21 cellular contexts compared by ENCODE assay signal in genomic region chr11:73230931-73231330, GRCh38. TPM values are rescaled to one million over a fixed set of nuclear protein-coding genes. Genes with fewer than 3 reads are reported as not detected.
A peak's percentile ranks its signal among the peaks of the same experiment; 100 is the strongest.
DNase-seq lines count a peak whose midpoint lies in the region; ATAC-seq and TF ChIP-seq lines count a peak whose summit lies in the region.
"Had no signal": no experiment of that assay in that cellular context is flagged by ENCODE, and none has a peak within 500 bp of the region (broad histone marks: within the 10 kb centered on the region; RNA-seq: fewer than 3 reads in every experiment).

No MANE protein-coding gene starts in this region.

- no peak for ATAC-seq in natural killer cell treated with Interleukin-12 subunit alpha and Interleukin-12 subunit beta and Interleukin-15 and Interleukin-18, amount 100 ng/mL, for 72 hours
- no peak for ATAC-seq in natural killer cell
- no peak for ATAC-seq in WTC11
- no peak for ATAC-seq in upper lobe of right lung
- no peak for ATAC-seq in GM19035 (IDR thresholded peaks at IDR 0.05; ENCODE audit: unreplicated experiment)
- ATAC-seq in GM21717 (IDR thresholded peaks at IDR 0.05; ENCODE audit: unreplicated experiment), result no peak
- ATAC-seq: HCT116, Panc1 had no signal

- intact Hi-C loops in natural killer cell (cut with micrococcal nuclease), result no loop called here
- intact Hi-C loops in upper lobe of right lung (cut with DNase I), result loop anchor here (10.0 kb wide), 1 partner anchor 46 kb away; no protein-coding TSS in a partner anchor

- CTCF ChIA-PET in WTC11 (lab: Charles Lee), result interaction anchor here (0.6 to 1.3 kb wide), 2 partner anchors 12 to 59 kb away, joined by 4 read pairs; no protein-coding TSS in a partner anchor

- no peaks in the 10 kb centered on the region for H3K36me3 Mint-ChIP-seq in natural killer cell treated with Interleukin-12 subunit alpha and Interleukin-12 subunit beta and Interleukin-15 and Interleukin-18, amount 100 ng/mL, for 72 hours
- H3K36me3 Mint-ChIP-seq in natural killer cell (no peaks in the 10 kb centered on the region), WTC11 (no peaks in the 10 kb centered on the region), nephron progenitor cell (ENCODE audit: low read depth) (no peaks in the 10 kb centered on the region)

- H3K27ac ChIP-seq in upper lobe of right lung, result no peak overlapping the region
- H3K27ac ChIP-seq: GM23248, HL-60 had no signal

- no peak overlapping the region for H3K4me3 Mint-ChIP-seq in natural killer cell treated with Interleukin-12 subunit alpha and Interleukin-12 subunit beta and Interleukin-15 and Interleukin-18, amount 100 ng/mL, for 72 hours
- no peak overlapping the region for H3K4me3 Mint-ChIP-seq in natural killer cell
- H3K4me3 Mint-ChIP-seq in WTC11, result no peak overlapping the region
- no peak overlapping the region for H3K4me3 Mint-ChIP-seq in nephron progenitor cell
- H3K4me3 Mint-ChIP-seq: CD4-positive, alpha-beta T cell had no signal

- H3K4me3 ChIP-seq in upper lobe of right lung (no peak overlapping the region), HAP-1 (no peak overlapping the region)
- H3K4me3 ChIP-seq: GM23248 had no signal

- H3K9me3 Mint-ChIP-seq in natural killer cell treated with Interleukin-12 subunit alpha and Interleukin-12 subunit beta and Interleukin-15 and Interleukin-18, amount 100 ng/mL, for 72 hours, result no peaks in the 10 kb centered on the region
- no peaks in the 10 kb centered on the region for H3K9me3 Mint-ChIP-seq in natural killer cell
- no peaks in the 10 kb centered on the region for H3K9me3 Mint-ChIP-seq in WTC11
- H3K9me3 Mint-ChIP-seq in nephron progenitor cell, result no peaks in the 10 kb centered on the region
- H3K9me3 Mint-ChIP-seq: CD4-positive, alpha-beta T cell had no signal

- H3K27me3 Mint-ChIP-seq in natural killer cell treated with Interleukin-12 subunit alpha and Interleukin-12 subunit beta and Interleukin-15 and Interleukin-18, amount 100 ng/mL, for 72 hours, result no peaks in the 10 kb centered on the region
- H3K27me3 Mint-ChIP-seq in natural killer cell (ENCODE audit: low read depth in 2 of 2) (no peaks in the 10 kb centered on the region), WTC11 (ENCODE audit: low read depth) (no peaks in the 10 kb centered on the region; the same call in 1 of the 2 replicates), nephron progenitor cell (ENCODE audit: low read depth, poor library complexity) (peaks cover 20% of the 10 kb centered on the region)
- H3K27me3 Mint-ChIP-seq: CD4-positive, alpha-beta T cell had no signal

- H3K27me3 ChIP-seq in upper lobe of right lung, result no peaks in the 10 kb centered on the region
- H3K27me3 ChIP-seq in HAP-1 (ENCODE audit: low read depth), result no peaks in the 10 kb centered on the region
- H3K27me3 ChIP-seq: BE2C had no signal

- H3K36me3 ChIP-seq in upper lobe of right lung (no peaks in the 10 kb centered on the region), HAP-1 (replicated peaks) (no peaks in the 10 kb centered on the region)
- H3K36me3 ChIP-seq: BE2C had no signal

- no peak overlapping the region for H3K27ac Mint-ChIP-seq in natural killer cell treated with Interleukin-12 subunit alpha and Interleukin-12 subunit beta and Interleukin-15 and Interleukin-18, amount 100 ng/mL, for 72 hours
- H3K27ac Mint-ChIP-seq in natural killer cell (no peak overlapping the region), WTC11 (no peak overlapping the region), nephron progenitor cell (no peak overlapping the region)
- H3K27ac Mint-ChIP-seq: CD4-positive, alpha-beta T cell had no signal

- POLR2A ChIA-PET in WTC11 (lab: Charles Lee), result no interaction called here

- no peaks in the 10 kb centered on the region for H3K4me1 Mint-ChIP-seq in natural killer cell treated with Interleukin-12 subunit alpha and Interleukin-12 subunit beta and Interleukin-15 and Interleukin-18, amount 100 ng/mL, for 72 hours (ENCODE audit: low read depth in 2 of 2)
- H3K4me1 Mint-ChIP-seq in natural killer cell (no peaks in the 10 kb centered on the region), WTC11 (peaks cover 27% of the 10 kb centered on the region), nephron progenitor cell (peaks cover 24% of the 10 kb centered on the region)

- in situ Hi-C loops in HAP-1 (cut with MboI; ENCODE audit: low sequenced_read_pairs), result no loop called here

- TF ChIP-seq CTCF in natural killer cell (IDR thresholded peaks at IDR 0.05) (no peak), WTC11 (IDR thresholded peaks at IDR 0.05) (no peak), nephron progenitor cell (IDR thresholded peaks at IDR 0.05) (no peak), upper lobe of right lung (IDR thresholded peaks at IDR 0.05) (no peak)

- H3K9me3 ChIP-seq in upper lobe of right lung (no peaks in the 10 kb centered on the region), HAP-1 (no peaks in the 10 kb centered on the region)
- H3K9me3 ChIP-seq: BE2C had no signal

- peak; percentile 37 for DNase-seq in natural killer cell treated with Interleukin-12 subunit alpha and Interleukin-12 subunit beta and Interleukin-15 and Interleukin-18, amount 100 ng/mL, for 72 hours (ENCODE audit: low spot score)
- DNase-seq in natural killer cell, result no peak
- DNase-seq in WTC11 (ENCODE audit: low spot score), result peak; percentile 4
- DNase-seq in nephron progenitor cell, result peak; percentile 0
- DNase-seq in upper lobe of right lung, result peak; percentile 44
- no peak for DNase-seq in HAP-1 (ENCODE audit: low spot score in 2 of 2)
- DNase-seq: BE2C; Calu3; CD4-positive, alpha-beta T cell; DMS79; GM23248; NCI-H1105; NCI-H187; NCI-H774; Right ventricle myocardium superior had no signal

- H3K4me1 ChIP-seq in upper lobe of right lung (peaks cover 4% of the 10 kb centered on the region), HAP-1 (no peaks in the 10 kb centered on the region)
- H3K4me1 ChIP-seq: BE2C had no signal

TF ChIP-seq in WTC11, 78 proteins besides CTCF, POLR2A, EP300 and RAD21:
- TF ChIP-seq ZNF396 (CRISPR knock-in tag; IDR thresholded peaks at IDR 0.05; ENCODE audit: borderline replicate concordance) (no peak), TP53 (CRISPR knock-in tag; IDR thresholded peaks at IDR 0.05) (no peak), IRF2 (CRISPR knock-in tag; IDR thresholded peaks at IDR 0.05; ENCODE audit: borderline replicate concordance, low read depth) (no peak), ETV6 (CRISPR knock-in tag; IDR thresholded peaks at IDR 0.05) (no peak), FOXP1 (CRISPR knock-in tag; IDR thresholded peaks at IDR 0.05; ENCODE audit: borderline replicate concordance) (no peak), EMX1 (CRISPR knock-in tag; IDR thresholded peaks at IDR 0.05) (no peak), AR (CRISPR knock-in tag; IDR thresholded peaks at IDR 0.05) (no peak), TEAD1 (CRISPR knock-in tag; IDR thresholded peaks at IDR 0.05) (no peak)

RNA-seq across cellular contexts. Expression of gene P2RY2, which starts 12.8 kb away (rescaled TPM):
- total RNA-seq in natural killer cell treated with Interleukin-12 subunit alpha and Interleukin-12 subunit beta and Interleukin-15 and Interleukin-18, amount 100 ng/mL, for 72 hours, result under 1 TPM in 1 of 2 donors, not detected in 1; 0.20 TPM
- total RNA-seq in natural killer cell (1 to 10 TPM in 1 of 3 donors, under 1 TPM in 2; 0.27 to 1.0 (median 0.90) TPM), WTC11 (2021) (0.94 to 1.2 TPM (median 1.2 TPM) in 3 replicates), upper lobe of right lung (7.4 TPM)
- total RNA-seq: CD4-positive, alpha-beta T cell; GM23248; LHCN-M2 had no signal

RNA-seq across cellular contexts. Expression of gene P2RY6, which starts 41.2 kb away (rescaled TPM):
- not detected for total RNA-seq in natural killer cell treated with Interleukin-12 subunit alpha and Interleukin-12 subunit beta and Interleukin-15 and Interleukin-18, amount 100 ng/mL, for 72 hours
- under 1 TPM in 2 of 3 donors, not detected in 1; 0.24 to 0.40 TPM for total RNA-seq in natural killer cell
- total RNA-seq in WTC11 (2021), result 0.11 to 0.16 TPM in 2 of 3 replicates, not detected in the other
- 3.2 TPM for total RNA-seq in upper lobe of right lung
- total RNA-seq: Calu3; CD4-positive, alpha-beta T cell had no signal

Comparison
In these comparisons a context has a peak if more than half of its experiments do, and no peak if none do; other contexts are left out.
1. DNase-seq: peak in natural killer cell treated with Interleukin-12 subunit alpha and Interleukin-12 subunit beta and Interleukin-15 and Interleukin-18, amount 100 ng/mL, for 72 hours (single experiment), WTC11 (single experiment), nephron progenitor cell (single experiment) and upper lobe of right lung (single experiment); none in natural killer cell (single experiment) and HAP-1 (0 of 2).